25 cellular contexts compared by ENCODE assay signal in the genomic region with DNA sequence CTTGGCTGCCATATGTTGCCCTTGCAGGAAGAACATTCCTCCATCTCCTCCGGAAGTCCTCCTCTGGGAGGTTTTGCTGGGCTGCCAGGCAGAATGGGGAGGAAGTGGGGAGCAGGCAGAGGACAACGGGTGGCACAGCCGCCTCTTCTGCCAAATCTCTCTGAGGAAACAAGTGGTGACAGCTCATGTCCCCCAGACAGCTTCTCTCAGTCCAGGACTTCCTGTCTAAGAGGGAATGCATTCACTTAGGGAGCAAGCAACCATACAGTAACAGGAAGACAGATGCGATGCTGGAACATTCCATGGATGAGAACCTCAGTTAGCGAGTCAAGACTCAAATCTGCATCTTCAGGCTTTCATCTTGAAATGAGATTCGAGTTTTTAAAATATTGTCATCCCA.
A peak's percentile ranks its signal among the peaks of the same experiment; 100 is the strongest.
DNase-seq lines count a peak whose midpoint lies in the region; ATAC-seq and TF ChIP-seq lines count a peak whose summit lies in the region.
"Had no signal": no experiment of that assay in that cellular context is flagged by ENCODE, and none has a peak within 500 bp of the region (broad histone marks: within the 10 kb centered on the region; RNA-seq: fewer than 3 reads in every experiment).

No MANE protein-coding gene starts in this region.

- peak overlapping the region; percentile 1 to 76; a peak in 3 of 4 replicates for H4K8ac ChIP-seq in IMR-90 (ENCODE audit: low read depth in 2 of 2, low read length in 2 of 2)

- in situ Hi-C loops in IMR-90 (cut with MboI; ENCODE audit: low sequenced_read_pairs) (no loop called here), G401 (cut with HindIII; ENCODE audit: low sequenced_read_pairs) (no loop called here)

- H3K79me2 ChIP-seq in hepatocyte, result no peaks in the 10 kb centered on the region

- intact Hi-C loops in IMR-90 (cut with micrococcal nuclease), result loop anchor here (5.0 to 10.0 kb wide), 3 partner anchors 500 to 920 kb away; no protein-coding TSS in a partner anchor
- intact Hi-C loops in prostate gland (cut with DNase I), result loop anchor here (10.0 kb wide), 1 partner anchor 700 kb away; the partner anchor contains the start of gene SEMA5A
- intact Hi-C loops in posterior vena cava (cut with DNase I), result no loop called here

- H3K4me2 ChIP-seq in IMR-90 (ENCODE audit: low read depth, low read length) (no peak overlapping the region), hepatocyte (no peak overlapping the region)

- no TSS peak for BruUV-seq in IMR-90 (replicated peaks; lab: Mats Ljungman, UMichigan)

- H2BK15ac ChIP-seq in IMR-90 (ENCODE audit: low read depth, low read length), result peak overlapping the region; percentile 95; the same call in 2 of the 3 replicates

- H3K27ac ChIP-seq in IMR-90 (ENCODE audit: insufficient read depth, low read length) (peak overlapping the region; percentile 8; the same call in 1 of the 2 replicates), hepatocyte (peak overlapping the region; percentile 56), prostate gland (no peak overlapping the region)
- H3K27ac ChIP-seq: psoas muscle, thoracic aorta had no signal

- peak; percentile 8 for DNase-seq in IMR-90
- DNase-seq in cardiac fibroblast (ENCODE audit: low read depth in 2 of 2), result peak; percentile 47 to 53
- no peak for DNase-seq in hepatocyte (ENCODE audit: low spot score)
- DNase-seq in activated naive CD4-positive, alpha-beta T cell treated with Interleukin-2 at 50 U/mL for 16 hours, result no peak
- no peak for DNase-seq in G401 (ENCODE audit: low spot score)
- DNase-seq in prostate gland (ENCODE audit: low spot score), result no peak
- DNase-seq in posterior vena cava (ENCODE audit: low spot score), result no peak
- DNase-seq: activated CD4-positive, alpha-beta T cell treated with anti-CD3 and anti-CD28 coated beads for 48 hours; activated CD8-positive, alpha-beta memory T cell treated with anti-CD3 and anti-CD28 coated beads, Interleukin-2, amount 10 ng/mL, durations not matched to agents 7 days and 5 days; activated naive CD8-positive, alpha-beta T cell treated with anti-CD3 and anti-CD28 coated beads for 36 hours; AML-193; CD8-positive, alpha-beta memory T cell; DMS153; endodermal cell; immature natural killer cell; mucosa of descending colon; NCI-H1092; NCI-H2029 treated with DMSO at 0.1 percent for 48 hours; stimulated activated CD4-positive, alpha-beta T cell treated with anti-CD3 and anti-CD28 coated beads, Interleukin-1b, Interleukin-23, amount 100 ng/mL, for 48 hours; T-helper 17 cell had no signal

- CTCF ChIA-PET in IMR-90 (lab: Yijun Ruan, JAX), result interaction anchor here (0.7 to 1.0 kb wide), 2 partner anchors 46 to 532 kb away, joined by 3 to 4 read pairs; no protein-coding TSS in a partner anchor

- H2AK5ac ChIP-seq in IMR-90 (ENCODE audit: low read depth, low read length), result peak overlapping the region; percentile 83

- peak overlapping the region; percentile 37 for H2AFZ ChIP-seq in IMR-90 (replicated peaks; ENCODE audit: low read length, poor library complexity)
- peak overlapping the region; percentile 56 for H2AFZ ChIP-seq in hepatocyte

- no peak for TF ChIP-seq RAD21 in IMR-90 (IDR thresholded peaks at IDR 0.05; ENCODE audit: low read length)

- H4K5ac ChIP-seq in IMR-90 (ENCODE audit: low read depth, low read length), result peak overlapping the region; percentile 60

- TF ChIP-seq CTCF in IMR-90 (conservative IDR thresholded peaks at IDR 0.05; ENCODE audit: low read depth, low read length) (no peak), cardiac fibroblast (IDR thresholded peaks at IDR 0.05; ENCODE audit: low read depth, low read length) (no peak), hepatocyte (IDR thresholded peaks at IDR 0.05; ENCODE audit: poor library complexity) (no peak), prostate gland (IDR thresholded peaks at IDR 0.05) (no peak)

- H3K9me2 ChIP-seq in hepatocyte (replicated peaks; ENCODE audit: insufficient read depth), result no peaks in the 10 kb centered on the region

- POLR2A ChIA-PET in IMR-90 (lab: Charles Lee; ENCODE audit: unreplicated experiment), result interaction anchor here (1.0 kb wide), 1 partner anchor 165 kb away, joined by 6 read pairs; no protein-coding TSS in a partner anchor

- TF ChIP-seq POLR2A in IMR-90 (IDR thresholded peaks at IDR 0.05; ENCODE audit: low read depth, low read length) (no peak), prostate gland (IDR thresholded peaks at IDR 0.05) (no peak)

- H3K36me3 ChIP-seq in IMR-90 (ENCODE audit: control insufficient read depth, insufficient read depth, low read length) (no peaks in the 10 kb centered on the region), hepatocyte (replicated peaks; ENCODE audit: insufficient read depth, low read depth) (no peaks in the 10 kb centered on the region), prostate gland (no peaks in the 10 kb centered on the region)
- H3K36me3 ChIP-seq: HAP-1, thoracic aorta had no signal

- H3K4me3 ChIP-seq in IMR-90 (ENCODE audit: insufficient read depth, low read depth, low read length) (no peak overlapping the region), cardiac fibroblast (replicated peaks in 1 of 2; ENCODE audit: low read depth in 2 of 2, low read length in 2 of 2) (no peak overlapping the region), hepatocyte (no peak overlapping the region), prostate gland (no peak overlapping the region)
- H3K4me3 ChIP-seq: GM12878, HAP-1, mucosa of descending colon, psoas muscle, thoracic aorta had no signal

- H2BK120ac ChIP-seq in IMR-90 (ENCODE audit: low read depth, low read length), result peak overlapping the region; percentile 80; the same call in 1 of the 2 replicates

- 83% methylated on average over 1 of the region's 6 CpGs; no CpG with 5 or more reads in 1 of the 2 experiments for WGBS in IMR-90 (ENCODE audit: extremely low coverage in 2 of 2, insufficient read length in 1 of 2), 2 experiments
- WGBS in hepatocyte (ENCODE audit: low lambda C conversion rate, missing lambda C conversion rate), result 89% methylated on average over 6 of the region's 6 CpGs
- 81% methylated on average over 6 of the region's 6 CpGs for whole genome bisulfite sequencing in prostate gland

- H3K27me3 ChIP-seq in IMR-90 (ENCODE audit: control insufficient read depth, insufficient read depth, low read length), result no peaks in the 10 kb centered on the region
- H3K27me3 ChIP-seq in hepatocyte, result no peaks in the 10 kb centered on the region
- no peaks in the 10 kb centered on the region for H3K27me3 ChIP-seq in prostate gland (replicated peaks; ENCODE audit: insufficient read depth)

- H2BK20ac ChIP-seq in IMR-90 (ENCODE audit: low read depth, low read length), result peak overlapping the region; percentile 80; the same call in 1 of the 2 replicates

- H3K4ac ChIP-seq in IMR-90 (ENCODE audit: low read depth, low read length), result peak overlapping the region; percentile 70

- peak overlapping the region; percentile 57 for H2AK9ac ChIP-seq in IMR-90 (replicated peaks; ENCODE audit: low read depth, low read length, poor library complexity)

- no peak for ATAC-seq in IMR-90 (ENCODE audit: low read depth)
- ATAC-seq: activated CD8-positive, alpha-beta memory T cell treated with anti-CD3 and anti-CD28 coated beads, Interleukin-2, amount 10 ng/mL, durations not matched to agents 7 days and 5 days; GM12878; stimulated activated effector memory CD8-positive, alpha-beta T cell treated with anti-CD3 and anti-CD28 coated beads, Interleukin-12 subunit alpha, Interleukin-12 subunit beta, amount 100 ng/mL, for 72 hours; T-helper 17 cell had no signal

- no peak overlapping the region for H3K9ac ChIP-seq in IMR-90 (ENCODE audit: low read depth, low read length)

- peak overlapping the region; percentile 93 for H3K14ac ChIP-seq in IMR-90 (replicated peaks; ENCODE audit: low read depth, low read length)

- peak overlapping the region; percentile 54 for H2BK5ac ChIP-seq in IMR-90 (ENCODE audit: low read depth, low read length, poor library complexity, severe bottlenecking)

- H3K18ac ChIP-seq in IMR-90 (ENCODE audit: low read depth, low read length), result peak overlapping the region; percentile 83

- H3K23ac ChIP-seq in IMR-90 (ENCODE audit: low read depth, low read length), result peak overlapping the region; percentile 74; the same call in 1 of the 2 replicates

- no peaks in the 10 kb centered on the region for H3K79me1 ChIP-seq in IMR-90 (ENCODE audit: low read depth in 1 of 2, low read length in 2 of 2)

- H3K4me1 ChIP-seq in IMR-90 (ENCODE audit: control insufficient read depth, insufficient read depth, low read length) (peaks cover 18% of the 10 kb centered on the region), hepatocyte (ENCODE audit: insufficient read depth) (peaks cover 12% of the 10 kb centered on the region), prostate gland (replicated peaks) (no peaks in the 10 kb centered on the region)
- H3K4me1 ChIP-seq: HAP-1, psoas muscle had no signal

- dilution Hi-C loops in IMR-90 (cut with HindIII; ENCODE audit: low sequenced_read_pairs, unreplicated experiment), result no loop called here

- H3K9me3 ChIP-seq in IMR-90 (ENCODE audit: control insufficient read depth, insufficient read depth, low read length) (no peaks in the 10 kb centered on the region; the same call in 1 of the 2 replicates), hepatocyte (ENCODE audit: low read depth) (no peaks in the 10 kb centered on the region), prostate gland (no peaks in the 10 kb centered on the region)
- H3K9me3 ChIP-seq: HAP-1, psoas muscle, thoracic aorta had no signal

- peaks cover 22% of the 10 kb centered on the region for H3K9me1 ChIP-seq in IMR-90 (ENCODE audit: insufficient read depth, low read length)

- H4K91ac ChIP-seq in IMR-90 (ENCODE audit: insufficient read depth, low read depth, low read length), result peak overlapping the region; percentile 50

- no peaks in the 10 kb centered on the region for H4K20me1 ChIP-seq in IMR-90 (ENCODE audit: insufficient read depth, low read length)
- H4K20me1 ChIP-seq in hepatocyte (ENCODE audit: insufficient read depth, poor library complexity, severe bottlenecking), result no peaks in the 10 kb centered on the region

- H3K56ac ChIP-seq in IMR-90 (ENCODE audit: extremely low read depth, insufficient read depth, low read length), result no peak overlapping the region

TF ChIP-seq in IMR-90, 13 proteins besides CTCF, POLR2A, EP300 and RAD21:
- no peak for TF ChIP-seq SMC3 (IDR thresholded peaks at IDR 0.05; ENCODE audit: low read depth, low read length)
- TF ChIP-seq USF2 (IDR thresholded peaks at IDR 0.05; ENCODE audit: low read depth, low read length), result no peak
- no peak for TF ChIP-seq BHLHE40 (IDR thresholded peaks at IDR 0.05; ENCODE audit: low read depth, low read length)
- TF ChIP-seq CEBPB (IDR thresholded peaks at IDR 0.05; ENCODE audit: low read depth, low read length), result no peak
- TF ChIP-seq RFX5 (IDR thresholded peaks at IDR 0.05; ENCODE audit: low read depth, low read length), result no peak

Comparison
In these comparisons a context has a peak if more than half of its experiments do, and no peak if none do; other contexts are left out.
1. DNase-seq: peak in IMR-90 (single experiment) and cardiac fibroblast (2 of 2); none in hepatocyte (single experiment), activated naive CD4-positive, alpha-beta T cell treated with Interleukin-2 at 50 U/mL for 16 hours (single experiment), G401 (single experiment), prostate gland (single experiment) and posterior vena cava (single experiment).
2. H3K27ac ChIP-seq: peak in IMR-90 (single experiment) and hepatocyte (single experiment); none in prostate gland (0 of 2).
3. intact Hi-C loops: an anchor here in IMR-90 (5.0 to 10.0 kb wide) and prostate gland (10.0 kb wide); none called in posterior vena cava.